ENCODE assay signal across 8 cellular contexts in the genomic region with DNA sequence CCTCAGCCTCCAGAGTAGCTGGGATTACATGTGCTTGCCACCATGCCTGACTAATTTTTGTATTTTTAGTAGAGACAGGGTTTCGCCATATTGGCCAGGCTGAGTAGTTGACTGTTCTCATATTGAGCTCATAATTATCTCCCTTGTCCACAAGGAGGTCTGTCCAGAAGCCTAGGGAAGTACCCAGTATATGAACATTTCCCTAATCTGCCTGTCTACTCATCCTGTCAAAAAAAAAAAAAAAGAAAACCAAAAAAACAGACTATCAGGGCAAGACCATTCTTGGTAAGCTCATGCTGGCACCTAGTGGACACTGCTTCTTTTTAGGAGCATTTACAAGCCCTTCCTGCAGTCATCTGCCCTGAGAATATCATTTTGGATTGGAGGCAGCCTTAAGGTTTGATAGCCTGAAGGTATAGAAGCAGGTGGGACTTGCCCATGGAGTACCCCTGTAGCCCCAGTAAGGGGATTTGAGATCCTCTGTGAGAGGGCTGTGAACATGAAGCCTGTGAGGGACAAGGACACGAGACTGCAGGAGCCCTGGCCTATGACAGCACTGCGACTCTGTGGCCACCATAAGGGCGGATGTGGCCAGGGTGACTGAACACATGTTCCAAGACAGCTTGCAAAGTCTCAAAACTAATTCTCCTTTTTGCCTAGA. TPM values are rescaled to one million over a fixed set of nuclear protein-coding genes. Genes with fewer than 3 reads are reported as not detected.
DNase-seq lines count a peak whose midpoint lies in the region; ATAC-seq and TF ChIP-seq lines count a peak whose summit lies in the region.

No MANE protein-coding gene starts in this region.

- H3K4me3 ChIP-seq in GM12864 (ENCODE audit: low read depth, low read length): no peak overlapping the region
- H3K4me3 ChIP-seq in Jurkat, Clone E6-1 (ENCODE audit: low read length): no peak overlapping the region
- no peak overlapping the region for H3K4me3 ChIP-seq in astrocyte of the cerebellum (ENCODE audit: low read depth, low read length)

- H3K4me1 Mint-ChIP-seq in stimulated activated naive B cell treated with anti-CD40 and anti-IgM and Interleukin-4, amounts not matched to agents 10 μg/mL and 1 μg/mL and 100 μg/mL, for 72 hours: peaks cover 36 to 56% of the 10 kb centered on the region in 2 donors

- H3K27ac Mint-ChIP-seq in stimulated activated naive B cell treated with anti-CD40 and anti-IgM and Interleukin-4, amounts not matched to agents 10 μg/mL and 1 μg/mL and 100 μg/mL, for 72 hours: peak overlapping the region; percentile 79

- H3K9me3 Mint-ChIP-seq in stimulated activated naive B cell treated with anti-CD40 and anti-IgM and Interleukin-4, amounts not matched to agents 10 μg/mL and 1 μg/mL and 100 μg/mL, for 72 hours: no peaks in the 10 kb centered on the region

- DNase-seq in GM12864 (ENCODE audit: low read depth): peak; percentile 85
- DNase-seq in Jurkat, Clone E6-1 (ENCODE audit: low read depth, low spot score): peak; percentile 67
- peak; percentile 23 for DNase-seq in SK-N-DZ (ENCODE audit: low spot score)
- peak; percentile 48 for DNase-seq in astrocyte of the cerebellum (ENCODE audit: low read depth)
- DNase-seq in islet precursor cell: peak; percentile 70
- peak; percentile 64 for DNase-seq in stimulated activated naive B cell treated with anti-CD40 and anti-IgM and Interleukin-4, amounts not matched to agents 10 μg/mL and 1 μg/mL and 100 μg/mL, for 72 hours
- DNase-seq in DMS153 treated with DMSO at 0.1 percent for 48 hours (lab: John Stamatoyannopoulos, UW; ENCODE audit: unreplicated experiment): no peak

- H3K27me3 Mint-ChIP-seq in stimulated activated naive B cell treated with anti-CD40 and anti-IgM and Interleukin-4, amounts not matched to agents 10 μg/mL and 1 μg/mL and 100 μg/mL, for 72 hours: no peaks in the 10 kb centered on the region

- peak; percentile 65 for TF ChIP-seq CTCF in GM12864 (IDR thresholded peaks at IDR 0.05; ENCODE audit: low read depth, low read length, missing control alignments)
- peak; percentile 53 for TF ChIP-seq CTCF in astrocyte of the cerebellum (IDR thresholded peaks at IDR 0.05; ENCODE audit: low read depth, low read length, missing control alignments)

- in situ Hi-C loops in astrocyte of the cerebellum (cut with HindIII; ENCODE audit: low sequenced_read_pairs): loop anchor here (25.0 kb wide), 1 partner anchor 526 kb away; a partner anchor contains a TSS

- ATAC-seq in GM21737 (IDR thresholded peaks at IDR 0.05; ENCODE audit: unreplicated experiment): peak; percentile 66
- peak; percentile 68 to 73 for ATAC-seq in stimulated activated naive B cell treated with anti-CD40 and anti-IgM and Interleukin-4, amounts not matched to agents 10 μg/mL and 1 μg/mL and 100 μg/mL, for 72 hours (replicated peaks)

- H3K36me3 Mint-ChIP-seq in stimulated activated naive B cell treated with anti-CD40 and anti-IgM and Interleukin-4, amounts not matched to agents 10 μg/mL and 1 μg/mL and 100 μg/mL, for 72 hours: no peaks in the 10 kb centered on the region

- H3K4me3 Mint-ChIP-seq in stimulated activated naive B cell treated with anti-CD40 and anti-IgM and Interleukin-4, amounts not matched to agents 10 μg/mL and 1 μg/mL and 100 μg/mL, for 72 hours: peak overlapping the region in 1 of 2 donors; percentile 65

RNA-seq across cellular contexts. Expression of a gene that starts 10.8 kb away (rescaled TPM):
- polyA plus RNA-seq in Jurkat, Clone E6-1 (2012; ENCODE audit: insufficient read depth, insufficient read length): 33.1 TPM
- polyA plus RNA-seq in SK-N-DZ (2014; cell fraction: cytosol; rRNA removed): 157 and 158 TPM in 2 replicates
- 99.8 and 159 TPM in 2 replicates for polyA plus RNA-seq in SK-N-DZ (2014; cell fraction: nucleus; rRNA removed)

RNA-seq across cellular contexts. Expression of a gene that starts 17.4 kb away (rescaled TPM):
- polyA plus RNA-seq in Jurkat, Clone E6-1 (2012; ENCODE audit: insufficient read depth, insufficient read length): not detected
- 0.29 TPM in 1 of 2 replicates, not detected in the other for polyA plus RNA-seq in SK-N-DZ (2014; cell fraction: cytosol; rRNA removed)
- 0.97 TPM in 1 of 2 replicates, not detected in the other for polyA plus RNA-seq in SK-N-DZ (2014; cell fraction: nucleus; rRNA removed)

RNA-seq across cellular contexts. Expression of a gene that starts 27.4 kb away (rescaled TPM):
- polyA plus RNA-seq in Jurkat, Clone E6-1 (2012; ENCODE audit: insufficient read depth, insufficient read length): 15.0 TPM
- polyA plus RNA-seq in SK-N-DZ (2014; cell fraction: cytosol; rRNA removed): 14.4 and 16.7 TPM in 2 replicates
- 7.1 and 7.8 TPM in 2 replicates for polyA plus RNA-seq in SK-N-DZ (2014; cell fraction: nucleus; rRNA removed)

RNA-seq across cellular contexts. Expression of a gene that starts 31.7 kb away (rescaled TPM):
- polyA plus RNA-seq in Jurkat, Clone E6-1 (2012; ENCODE audit: insufficient read depth, insufficient read length): not detected
- not detected in 2 replicates for polyA plus RNA-seq in SK-N-DZ (2014; cell fraction: cytosol; rRNA removed)
- not detected in 2 replicates for polyA plus RNA-seq in SK-N-DZ (2014; cell fraction: nucleus; rRNA removed)
